Comparison of ENCODE assay signal across 15 cellular contexts in the genomic region with DNA sequence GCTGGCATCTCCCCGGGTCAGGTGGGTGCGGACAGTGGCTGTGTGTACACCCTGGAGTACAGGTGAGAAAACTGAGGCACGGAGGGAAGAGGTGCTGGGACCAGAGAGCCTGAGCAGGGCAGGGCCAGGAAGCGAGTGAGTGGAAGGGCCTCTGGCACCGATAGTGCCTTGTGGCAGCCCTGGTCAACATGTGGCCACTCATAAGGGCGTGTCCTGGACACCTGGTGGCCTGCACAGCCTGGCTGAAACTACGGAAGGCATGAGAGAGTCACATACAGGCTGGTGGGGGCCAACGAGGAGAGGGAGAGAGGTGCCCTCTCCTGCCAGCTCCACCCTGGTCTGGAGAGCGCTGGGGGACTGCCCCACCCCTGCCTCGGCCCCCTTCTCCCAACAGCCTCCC. TPM values are rescaled to one million over a fixed set of nuclear protein-coding genes. Genes with fewer than 3 reads are reported as not detected.
A peak's percentile ranks its signal among the peaks of the same experiment; 100 is the strongest.
DNase-seq lines count a peak whose midpoint lies in the region; TF ChIP-seq lines count a peak whose summit lies in the region.
"Had no signal": no experiment of that assay in that cellular context is flagged by ENCODE, and none has a peak within 500 bp of the region (broad histone marks: within the 10 kb centered on the region; RNA-seq: fewer than 3 reads in every experiment).

No MANE protein-coding gene starts in this region.

- H3K4me1 Mint-ChIP-seq in chondrocyte (ENCODE audit: low read depth) (peaks cover 8% of the 10 kb centered on the region), nephron (peaks cover 13% of the 10 kb centered on the region)

- H3K27ac Mint-ChIP-seq in chondrocyte (ENCODE audit: unreplicated experiment), result peak overlapping the region; percentile 23
- peak overlapping the region; percentile 44 to 78 (median 51) for H3K27ac Mint-ChIP-seq in nephron
- H3K27ac Mint-ChIP-seq: activated T-helper 1 cell treated with anti-CD3 and anti-CD28 coated beads, Interleukin-12 subunit alpha, Interleukin-12 subunit beta, Interleukin-2, Interleukin-4 antibody, amounts not matched to agents 30 ng/mL and 10 ng/mL and 1 ng/mL, durations not matched to agents 14 hours and 24 hours and 36 hours had no signal

- no peaks in the 10 kb centered on the region for H3K27me3 ChIP-seq in ascending aorta

- H3K27ac ChIP-seq in ascending aorta, result no peak overlapping the region
- H3K27ac ChIP-seq: C4-2B had no signal

- H3K4me1 ChIP-seq in ascending aorta, result peaks cover 0 to 13% of the 10 kb centered on the region in 2 donors

- no peaks in the 10 kb centered on the region for H3K27me3 Mint-ChIP-seq in chondrocyte (ENCODE audit: low read depth)
- no peaks in the 10 kb centered on the region for H3K27me3 Mint-ChIP-seq in nephron (ENCODE audit: low read depth)

- peaks cover 15% of the 10 kb centered on the region in 2 donors for H3K36me3 ChIP-seq in ascending aorta

- peaks cover 3% of the 10 kb centered on the region for H3K36me3 Mint-ChIP-seq in chondrocyte (ENCODE audit: low read depth)
- H3K36me3 Mint-ChIP-seq in nephron (ENCODE audit: low read depth), result peaks cover 4% of the 10 kb centered on the region

- H3K9me3 Mint-ChIP-seq in chondrocyte (ENCODE audit: low read depth), result no peaks in the 10 kb centered on the region
- H3K9me3 Mint-ChIP-seq in nephron, result no peaks in the 10 kb centered on the region
- H3K9me3 Mint-ChIP-seq: activated T-helper 1 cell treated with anti-CD3 and anti-CD28 coated beads, Interleukin-12 subunit alpha, Interleukin-12 subunit beta, Interleukin-2, Interleukin-4 antibody, amounts not matched to agents 30 ng/mL and 10 ng/mL and 1 ng/mL, durations not matched to agents 14 hours and 24 hours and 36 hours had no signal

- no peaks in the 10 kb centered on the region for H3K9me3 ChIP-seq in ascending aorta

- H3K4me3 ChIP-seq in ascending aorta, result no peak overlapping the region

- DNase-seq in HT-29 (ENCODE audit: low spot score), result peak; percentile 69
- DNase-seq in chondrocyte (ENCODE audit: low spot score), result no peak
- DNase-seq in NCI-H1436 (lab: John Stamatoyannopoulos, UW), result no peak
- no peak for DNase-seq in pons (ENCODE audit: low spot score)
- no peak for DNase-seq in ascending aorta (ENCODE audit: low spot score in 2 of 2)
- DNase-seq: activated CD4-positive, alpha-beta T cell treated with anti-CD3 and anti-CD28 coated beads, Interleukin-2, amount 50 U/mL, for 4 hours; amygdala; hippocampal formation; left ventricle myocardium superior; NCI-H2029 treated with DMSO at 0.1 percent for 48 hours; stimulated activated naive CD8-positive, alpha-beta T cell treated with anti-CD3 and anti-CD28 coated beads, Interleukin-15, Interleukin-2, amounts not matched to agents 100 U/mL and 50 U/mL, for 24 hours; T-helper 9 cell had no signal

- intact Hi-C loops in ascending aorta (cut with DNase I), result no loop called here

- no peak overlapping the region for H3K4me3 Mint-ChIP-seq in chondrocyte (ENCODE audit: unreplicated experiment)
- H3K4me3 Mint-ChIP-seq in nephron, result no peak overlapping the region
- H3K4me3 Mint-ChIP-seq: activated T-helper 1 cell treated with anti-CD3 and anti-CD28 coated beads, Interleukin-12 subunit alpha, Interleukin-12 subunit beta, Interleukin-2, Interleukin-4 antibody, amounts not matched to agents 30 ng/mL and 10 ng/mL and 1 ng/mL, durations not matched to agents 14 hours and 24 hours and 36 hours had no signal

- no peak for TF ChIP-seq CTCF in chondrocyte (IDR thresholded peaks at IDR 0.05)
- no peak for TF ChIP-seq CTCF in nephron (IDR thresholded peaks at IDR 0.05; ENCODE audit: unreplicated experiment in 3 of 3)
- no peak for TF ChIP-seq CTCF in ascending aorta (IDR thresholded peaks at IDR 0.05)

RNA-seq across cellular contexts. Expression of a gene that starts 6.1 kb away (rescaled TPM):
- 2.4 and 3.9 TPM in 2 replicates for total RNA-seq in HT-29 (2014; rRNA removed; shearing (Covaris generic))
- 4.8 to 9.0 TPM (median 7.6 TPM) in 3 replicates for total RNA-seq in chondrocyte
- 1.9 TPM for total RNA-seq in ascending aorta

RNA-seq across cellular contexts. Expression of a gene that starts 9.8 kb away (rescaled TPM):
- 142 and 159 TPM in 2 replicates for total RNA-seq in HT-29 (2014; rRNA removed; shearing (Covaris generic))
- 110 to 125 TPM (median 122 TPM) in 3 replicates for total RNA-seq in chondrocyte
- total RNA-seq in ascending aorta, result 232 TPM

RNA-seq across cellular contexts. Expression of a gene that starts 16.7 kb away (rescaled TPM):
- 32.5 and 38.6 TPM in 2 replicates for total RNA-seq in HT-29 (2014; rRNA removed; shearing (Covaris generic))
- 64.5 to 75.3 TPM (median 68.3 TPM) in 3 replicates for total RNA-seq in chondrocyte
- 307 TPM for total RNA-seq in ascending aorta

RNA-seq across cellular contexts. Expression of a gene that starts 26.2 kb away (rescaled TPM):
- total RNA-seq in HT-29 (2014; rRNA removed; shearing (Covaris generic)), result 101 and 114 TPM in 2 replicates
- total RNA-seq in chondrocyte (41.1 to 44.5 TPM (median 42.3 TPM) in 3 replicates), ascending aorta (104 TPM)

RNA-seq across cellular contexts. Expression of a gene that starts 37.4 kb away (rescaled TPM):
- 72.3 and 72.7 TPM in 2 replicates for total RNA-seq in HT-29 (2014; rRNA removed; shearing (Covaris generic))
- total RNA-seq in chondrocyte (295 to 320 TPM (median 303 TPM) in 3 replicates), ascending aorta (442 TPM)
